In genomic region chr2:196177124-196177523, GRCh38 we compare ENCODE assay signal across 15 cellular contexts. TPM values are rescaled to one million over a fixed set of nuclear protein-coding genes. Genes with fewer than 3 reads are reported as not detected.
A peak's percentile ranks its signal among the peaks of the same experiment; 100 is the strongest.
DNase-seq lines count a peak whose midpoint lies in the region; ATAC-seq and TF ChIP-seq lines count a peak whose summit lies in the region.
"Had no signal": no experiment of that assay in that cellular context is flagged by ENCODE, and none has a peak within 500 bp of the region (broad histone marks: within the 10 kb centered on the region; RNA-seq: fewer than 3 reads in every experiment).

No MANE protein-coding gene starts in this region.

- peak overlapping the region; percentile 54 for H3K27ac ChIP-seq in CD8-positive, alpha-beta memory T cell (ENCODE audit: low read depth, low read length)
- peak overlapping the region; percentile 77; the same call in 1 of the 2 replicates for H3K27ac ChIP-seq in KMS-11
- H3K27ac ChIP-seq: adrenal gland, neural progenitor cell had no signal

- H4K20me1 ChIP-seq in KMS-11 (ENCODE audit: insufficient read depth), result no peaks in the 10 kb centered on the region

- H3K36me3 ChIP-seq in CD8-positive, alpha-beta memory T cell (ENCODE audit: insufficient read depth, low read length), result no peaks in the 10 kb centered on the region
- no peaks in the 10 kb centered on the region for H3K36me3 ChIP-seq in KMS-11 (ENCODE audit: insufficient read depth)
- H3K36me3 ChIP-seq: adrenal gland, HAP-1, neural progenitor cell had no signal

- POLR2A ChIA-PET in CD8-positive, alpha-beta memory T cell (lab: Charles Lee), result interaction anchor here (0.8 to 2.4 kb wide), 10 partner anchors 10 to 99 kb away, joined by 3 to 19 read pairs (median 8); no protein-coding TSS in a partner anchor
- POLR2A ChIA-PET in activated CD4-positive, alpha-beta memory T cell treated with anti-CD3 and anti-CD28 coated beads, Interleukin-2, amount 10 ng/mL, durations not matched to agents 7 days and 5 days (lab: Charles Lee), result interaction anchor here (0.7 to 11.0 kb wide), 21 partner anchors 7 to 617 kb away, joined by 3 to 383 read pairs (median 12); no protein-coding TSS in a partner anchor

- H3K4me3 ChIP-seq in CD8-positive, alpha-beta memory T cell (ENCODE audit: low read length), result peak overlapping the region; percentile 46
- no peak overlapping the region for H3K4me3 ChIP-seq in KMS-11 (IDR thresholded peaks at IDR 0.05; ENCODE audit: insufficient read depth, low read depth, low read length)
- H3K4me3 ChIP-seq: adrenal gland, HAP-1, neural progenitor cell had no signal

- no peak overlapping the region; the same call in 1 of the 2 replicates for H2AFZ ChIP-seq in KMS-11 (ENCODE audit: low read depth)
- H2AFZ ChIP-seq: neural progenitor cell had no signal

- H3K27ac Mint-ChIP-seq in CD8-positive, alpha-beta memory T cell, result peak overlapping the region; percentile 74 to 98 (median 97)
- H3K27ac Mint-ChIP-seq in activated CD4-positive, alpha-beta memory T cell treated with anti-CD3 and anti-CD28 coated beads, Interleukin-2, amount 10 ng/mL, durations not matched to agents 7 days and 5 days, result peak overlapping the region; percentile 88
- H3K27ac Mint-ChIP-seq in naive B cell, result peak overlapping the region; percentile 93 to 100 (median 100)
- H3K27ac Mint-ChIP-seq: neural progenitor cell had no signal

- CTCF ChIA-PET in CD8-positive, alpha-beta memory T cell (lab: Charles Lee), result interaction anchor here (0.8 to 4.7 kb wide), 17 partner anchors 8 to 109 kb away, joined by 3 to 56 read pairs (median 5); partner anchors contain the start of gene DNAH7
- CTCF ChIA-PET in activated CD4-positive, alpha-beta memory T cell treated with anti-CD3 and anti-CD28 coated beads, Interleukin-2, amount 10 ng/mL, durations not matched to agents 7 days and 5 days (lab: Charles Lee), result interaction anchor here (0.9 to 3.9 kb wide), 13 partner anchors 10 to 104 kb away, joined by 3 to 31 read pairs (median 5); no protein-coding TSS in a partner anchor

- H3K4me1 Mint-ChIP-seq in CD8-positive, alpha-beta memory T cell, result peaks cover 83 to 98% (median 95%) of the 10 kb centered on the region in 3 donors
- H3K4me1 Mint-ChIP-seq in activated CD4-positive, alpha-beta memory T cell treated with anti-CD3 and anti-CD28 coated beads, Interleukin-2, amount 10 ng/mL, durations not matched to agents 7 days and 5 days, result peaks cover 86% of the 10 kb centered on the region
- peaks cover 67 to 86% (median 72%) of the 10 kb centered on the region in 3 donors for H3K4me1 Mint-ChIP-seq in naive B cell
- H3K4me1 Mint-ChIP-seq: neural progenitor cell had no signal

- H3K9me3 Mint-ChIP-seq in CD8-positive, alpha-beta memory T cell, result no peaks in the 10 kb centered on the region
- no peaks in the 10 kb centered on the region for H3K9me3 Mint-ChIP-seq in activated CD4-positive, alpha-beta memory T cell treated with anti-CD3 and anti-CD28 coated beads, Interleukin-2, amount 10 ng/mL, durations not matched to agents 7 days and 5 days
- peaks cover 0 to 3% (median 0%) of the 10 kb centered on the region in 7 donors for H3K9me3 Mint-ChIP-seq in naive B cell
- H3K9me3 Mint-ChIP-seq: CD14-positive monocyte, neural progenitor cell had no signal

- no peaks in the 10 kb centered on the region for H3K9me3 ChIP-seq in CD8-positive, alpha-beta memory T cell (ENCODE audit: low read length)
- H3K9me3 ChIP-seq: adrenal gland, HAP-1 had no signal

- ATAC-seq in naive B cell (ENCODE audit: low read depth in 2 of 2) (no peak), GM18519 (IDR thresholded peaks at IDR 0.05; ENCODE audit: low FRiP score, unreplicated experiment) (no peak), HG02571 (IDR thresholded peaks at IDR 0.05; ENCODE audit: unreplicated experiment) (no peak)
- ATAC-seq: right cardiac atrium had no signal

- H3K9ac ChIP-seq in KMS-11, result no peak overlapping the region
- H3K9ac ChIP-seq: neural progenitor cell had no signal

- no peak for DNase-seq in CD8-positive, alpha-beta memory T cell
- no peak for DNase-seq in activated CD4-positive, alpha-beta memory T cell treated with anti-CD3 and anti-CD28 coated beads, Interleukin-2, amount 10 ng/mL, durations not matched to agents 7 days and 5 days
- no peak for DNase-seq in naive B cell
- no peak for DNase-seq in GM03348 (ENCODE audit: low spot score)
- no peak for DNase-seq in dedifferentiated amniotic fluid mesenchymal stem cell (ENCODE audit: extremely low spot score)
- DNase-seq: adrenal gland, MV-4-11, NCI-H2171 treated with DMSO at 0.1 percent for 48 hours, right cardiac atrium had no signal

- TF ChIP-seq CTCF in KMS-11 (conservative IDR thresholded peaks at IDR 0.05; ENCODE audit: low read depth, low read length), result no peak

- H3K4me1 ChIP-seq in CD8-positive, alpha-beta memory T cell (ENCODE audit: insufficient read depth, low read length), result peaks cover 94% of the 10 kb centered on the region
- peaks cover 97% of the 10 kb centered on the region for H3K4me1 ChIP-seq in KMS-11 (ENCODE audit: low read depth, poor library complexity, severe bottlenecking)
- H3K4me1 ChIP-seq: HAP-1, neural progenitor cell had no signal

- no peaks in the 10 kb centered on the region for H3K27me3 Mint-ChIP-seq in CD8-positive, alpha-beta memory T cell
- H3K27me3 Mint-ChIP-seq in activated CD4-positive, alpha-beta memory T cell treated with anti-CD3 and anti-CD28 coated beads, Interleukin-2, amount 10 ng/mL, durations not matched to agents 7 days and 5 days, result no peaks in the 10 kb centered on the region
- H3K27me3 Mint-ChIP-seq in naive B cell, result no peaks in the 10 kb centered on the region

- H3K79me2 ChIP-seq in KMS-11 (ENCODE audit: insufficient read depth, low read depth), result no peaks in the 10 kb centered on the region

- peak overlapping the region; percentile 82 for H3K4me2 ChIP-seq in KMS-11
- H3K4me2 ChIP-seq: neural progenitor cell had no signal

- no peaks in the 10 kb centered on the region for H3K27me3 ChIP-seq in CD8-positive, alpha-beta memory T cell (ENCODE audit: insufficient read depth, low read length, poor library complexity, severe bottlenecking)
- no peaks in the 10 kb centered on the region for H3K27me3 ChIP-seq in KMS-11 (ENCODE audit: insufficient read depth, low read depth)
- H3K27me3 ChIP-seq: adrenal gland had no signal

- H3K4me3 Mint-ChIP-seq in CD8-positive, alpha-beta memory T cell, result peak overlapping the region; percentile 43 to 80 (median 70)
- H3K4me3 Mint-ChIP-seq in activated CD4-positive, alpha-beta memory T cell treated with anti-CD3 and anti-CD28 coated beads, Interleukin-2, amount 10 ng/mL, durations not matched to agents 7 days and 5 days, result peak overlapping the region; percentile 67
- peak overlapping the region; percentile 17 to 98 (median 84) for H3K4me3 Mint-ChIP-seq in naive B cell
- H3K4me3 Mint-ChIP-seq: neural progenitor cell had no signal

- no peaks in the 10 kb centered on the region for H3K36me3 Mint-ChIP-seq in CD8-positive, alpha-beta memory T cell
- peaks cover 39% of the 10 kb centered on the region for H3K36me3 Mint-ChIP-seq in activated CD4-positive, alpha-beta memory T cell treated with anti-CD3 and anti-CD28 coated beads, Interleukin-2, amount 10 ng/mL, durations not matched to agents 7 days and 5 days (ENCODE audit: low read depth)
- no peaks in the 10 kb centered on the region for H3K36me3 Mint-ChIP-seq in naive B cell
- H3K36me3 Mint-ChIP-seq: neural progenitor cell had no signal

RNA-seq across cellular contexts. Expression of gene STK17B, which starts 5.7 kb away (rescaled TPM):
- total RNA-seq in CD8-positive, alpha-beta memory T cell, result 100 to 1,000 TPM; 121 to 130 TPM
- polyA plus RNA-seq in CD8-positive, alpha-beta memory T cell, result 54.6 TPM
- 100 to 1,000 TPM; 365 to 367 TPM for total RNA-seq in activated CD4-positive, alpha-beta memory T cell treated with anti-CD3 and anti-CD28 coated beads, Interleukin-2, amount 10 ng/mL, durations not matched to agents 7 days and 5 days
- 100 to 1,000 TPM in 5 of 6 donors, 10 to 100 TPM in 1; 90.2 to 162 (median 118) TPM for polyA plus RNA-seq in naive B cell (ENCODE audit: low read depth in 6 of 6)
